Comparison of ENCODE assay signal across 1 cellular context in the genomic region with DNA sequence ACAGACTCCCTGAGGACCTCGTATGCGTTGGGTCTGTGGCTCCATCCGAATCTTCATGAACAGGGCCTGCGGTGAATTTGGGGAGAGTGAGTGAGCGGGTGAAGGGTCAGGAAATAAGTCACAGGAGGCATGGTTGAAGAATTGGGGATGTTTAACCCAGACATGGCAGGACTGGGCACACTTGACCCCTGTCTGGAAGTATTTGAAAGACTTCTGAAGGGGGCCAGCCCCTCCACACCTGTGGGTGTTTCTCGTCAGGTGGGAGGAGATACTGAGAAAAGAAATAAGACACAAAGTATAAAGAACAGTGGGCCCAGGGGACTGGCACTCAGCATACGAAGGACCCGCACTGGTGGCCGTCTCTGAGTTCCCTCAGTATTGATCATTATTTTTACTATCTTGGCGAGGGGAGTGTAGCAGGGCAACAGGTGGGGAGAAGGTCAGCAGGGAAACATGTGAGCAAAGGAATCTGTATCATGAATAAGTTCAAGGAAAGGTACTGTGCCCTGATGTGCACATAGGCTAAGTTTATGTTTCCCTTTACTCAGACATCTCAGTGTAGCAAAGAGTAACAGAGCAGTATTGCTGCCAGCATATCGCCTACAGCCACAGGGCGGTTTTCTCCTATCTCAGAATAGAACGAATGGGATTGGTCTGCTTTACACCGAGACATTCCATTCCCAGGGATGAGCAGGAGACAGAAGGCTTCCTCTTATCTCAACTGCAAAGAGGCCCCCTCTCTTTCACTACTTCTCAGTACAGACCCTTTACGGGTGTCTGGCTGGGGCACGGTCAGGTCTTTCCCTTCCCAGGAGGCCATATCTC.
TF ChIP-seq lines count a peak whose summit lies in the region.

No MANE protein-coding gene starts in this region.

TF ChIP-seq in neural cell, 6 proteins besides CTCF, POLR2A, EP300 and RAD21 (continued from another document):
- TF ChIP-seq, protein P1, sequence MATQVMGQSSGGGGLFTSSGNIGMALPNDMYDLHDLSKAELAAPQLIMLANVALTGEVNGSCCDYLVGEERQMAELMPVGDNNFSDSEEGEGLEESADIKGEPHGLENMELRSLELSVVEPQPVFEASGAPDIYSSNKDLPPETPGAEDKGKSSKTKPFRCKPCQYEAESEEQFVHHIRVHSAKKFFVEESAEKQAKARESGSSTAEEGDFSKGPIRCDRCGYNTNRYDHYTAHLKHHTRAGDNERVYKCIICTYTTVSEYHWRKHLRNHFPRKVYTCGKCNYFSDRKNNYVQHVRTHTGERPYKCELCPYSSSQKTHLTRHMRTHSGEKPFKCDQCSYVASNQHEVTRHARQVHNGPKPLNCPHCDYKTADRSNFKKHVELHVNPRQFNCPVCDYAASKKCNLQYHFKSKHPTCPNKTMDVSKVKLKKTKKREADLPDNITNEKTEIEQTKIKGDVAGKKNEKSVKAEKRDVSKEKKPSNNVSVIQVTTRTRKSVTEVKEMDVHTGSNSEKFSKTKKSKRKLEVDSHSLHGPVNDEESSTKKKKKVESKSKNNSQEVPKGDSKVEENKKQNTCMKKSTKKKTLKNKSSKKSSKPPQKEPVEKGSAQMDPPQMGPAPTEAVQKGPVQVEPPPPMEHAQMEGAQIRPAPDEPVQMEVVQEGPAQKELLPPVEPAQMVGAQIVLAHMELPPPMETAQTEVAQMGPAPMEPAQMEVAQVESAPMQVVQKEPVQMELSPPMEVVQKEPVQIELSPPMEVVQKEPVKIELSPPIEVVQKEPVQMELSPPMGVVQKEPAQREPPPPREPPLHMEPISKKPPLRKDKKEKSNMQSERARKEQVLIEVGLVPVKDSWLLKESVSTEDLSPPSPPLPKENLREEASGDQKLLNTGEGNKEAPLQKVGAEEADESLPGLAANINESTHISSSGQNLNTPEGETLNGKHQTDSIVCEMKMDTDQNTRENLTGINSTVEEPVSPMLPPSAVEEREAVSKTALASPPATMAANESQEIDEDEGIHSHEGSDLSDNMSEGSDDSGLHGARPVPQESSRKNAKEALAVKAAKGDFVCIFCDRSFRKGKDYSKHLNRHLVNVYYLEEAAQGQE (IDR thresholded peaks at IDR 0.05; ENCODE audit: borderline replicate concordance), result no peak
